In the genomic region with DNA sequence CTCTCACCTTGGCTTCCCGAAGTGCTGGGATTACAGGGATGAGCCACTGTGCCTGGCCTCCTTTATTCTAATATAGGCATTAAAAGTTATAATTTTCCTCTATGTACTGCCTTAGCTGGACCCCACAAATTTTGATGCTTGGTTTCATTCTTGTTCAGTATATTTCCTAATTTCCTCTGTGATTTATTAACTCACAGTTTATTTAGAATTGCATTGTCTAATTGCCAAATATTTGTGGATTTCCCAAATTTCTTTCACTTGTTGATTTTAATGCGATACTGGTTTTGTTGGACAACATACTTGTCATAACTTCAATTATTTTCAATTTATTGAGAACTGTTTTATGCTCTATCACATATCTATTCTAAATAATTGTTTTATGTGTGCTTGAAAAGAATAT, we compare ENCODE assay signal across 34 cellular contexts.
"Had no signal": no experiment of that assay in that cellular context is flagged by ENCODE, and none has a peak within 500 bp of the region (broad histone marks: within the 10 kb centered on the region; RNA-seq: fewer than 3 reads in every experiment).

No MANE protein-coding gene starts in this region.

- H3K27ac ChIP-seq: KMS-11 had no signal

- H3K9ac ChIP-seq: KMS-11 had no signal

- H3K4me2 ChIP-seq: KMS-11 had no signal

- H3K4me3 ChIP-seq: MG63 had no signal

- H3K36me3 ChIP-seq: MG63 had no signal

- H3K9me3 ChIP-seq: MG63 had no signal

- H3K27me3 ChIP-seq: MG63 had no signal

- DNase-seq: Karpas-422, Kasumi-1, MG63, MM.1S, MV-4-11, NCI-H1048, NCI-H1092, NCI-H1092 treated with DMSO at 0.1 percent for 48 hours, NCI-H1105, NCI-H1105 treated with DMSO at 0.1 percent for 48 hours, NCI-H1417, NCI-H1417 treated with DMSO at 0.1 percent for 48 hours, NCI-H1436, NCI-H1436 treated with DMSO at 0.1 percent for 48 hours, NCI-H146, NCI-H1694, NCI-H1694 treated with DMSO at 0.1 percent for 48 hours, NCI-H187, NCI-H187 treated with DMSO at 0.1 percent for 48 hours, NCI-H1930, NCI-H2029, NCI-H2029 treated with DMSO at 0.1 percent for 48 hours, NCI-H2081, NCI-H2081 treated with DMSO at 0.1 percent for 48 hours, NCI-H2107, NCI-H2171, NCI-H2171 treated with DMSO at 0.1 percent for 48 hours, NCI-H2227 treated with DMSO at 0.1 percent for 48 hours, NCI-H226, NCI-H345, NCI-H446, NCI-H446 treated with DMSO at 0.1 percent for 48 hours, NCI-H510A had no signal
